ENCODE assay signal across 8 cellular contexts in genomic region chr19:10501971-10502523, GRCh38. TPM values are rescaled to one million over a fixed set of nuclear protein-coding genes. Genes with fewer than 3 reads are reported as not detected.
DNase-seq lines count a peak whose midpoint lies in the region; ATAC-seq and TF ChIP-seq lines count a peak whose summit lies in the region.

No MANE protein-coding gene starts in this region.

- H3K4me1 Mint-ChIP-seq in CD4-positive, CD25-positive, alpha-beta regulatory T cell, result peaks cover 5 to 47% (median 25%) of the 10 kb centered on the region in 4 donors

- POLR2A ChIA-PET in PC-9 (lab: Charles Lee; ENCODE audit: unreplicated experiment), result no interaction called here

- peak; percentile 3 to 6 for ATAC-seq in CD4-positive, CD25-positive, alpha-beta regulatory T cell (ENCODE audit: low read depth in 2 of 2)
- ATAC-seq in GM19025 (IDR thresholded peaks at IDR 0.05; ENCODE audit: low read depth, unreplicated experiment), result peak; percentile 29
- peak; percentile 25 for ATAC-seq in HG03280 (IDR thresholded peaks at IDR 0.05; ENCODE audit: unreplicated experiment)
- peak; percentile 23 to 49 for ATAC-seq in activated naive CD4-positive, alpha-beta T cell treated with anti-CD3 and anti-CD28 coated beads, Interleukin-2, amount 50 U/mL, for 72 hours

- peaks cover 37% of the 10 kb centered on the region; the same call in 1 of the 2 replicates for H3F3A ChIP-seq in PC-9 (ENCODE audit: insufficient read depth, low read depth)

- H3K79me2 ChIP-seq in PC-9 (ENCODE audit: low read depth), result peaks cover 56% of the 10 kb centered on the region

- no peaks in the 10 kb centered on the region for H3K27me3 Mint-ChIP-seq in CD4-positive, CD25-positive, alpha-beta regulatory T cell

- H3K4me2 ChIP-seq in PC-9, result peak overlapping the region; percentile 89

- peak in 1 of 3 donors; percentile 47 for DNase-seq in CD4-positive, CD25-positive, alpha-beta regulatory T cell
- DNase-seq in PC-9 (peak; percentile 66 to 78), head of caudate nucleus (peak; percentile 60 to 91 (median 82)), occipital lobe (lab: John Stamatoyannopoulos, UW) (peak; percentile 38), NCI-H2107 (lab: John Stamatoyannopoulos, UW) (no peak)
- DNase-seq in activated naive CD4-positive, alpha-beta T cell treated with anti-CD3 and anti-CD28 coated beads, Interleukin-2, amount 50 U/mL, for 72 hours (ENCODE audit: low spot score in 2 of 2), result peak; percentile 43 to 77

- peak overlapping the region; percentile 86 to 95 (median 88) for H3K4me3 Mint-ChIP-seq in CD4-positive, CD25-positive, alpha-beta regulatory T cell

- peaks cover 31% of the 10 kb centered on the region for H4K20me1 ChIP-seq in PC-9 (ENCODE audit: insufficient read depth)

- no peaks in the 10 kb centered on the region for H3K9me3 ChIP-seq in CD4-positive, CD25-positive, alpha-beta regulatory T cell (ENCODE audit: control insufficient read depth in 2 of 2, low read length in 2 of 2)
- H3K9me3 ChIP-seq in PC-9 (ENCODE audit: insufficient read depth, low read depth), result no peaks in the 10 kb centered on the region

- H3K9me3 Mint-ChIP-seq in CD4-positive, CD25-positive, alpha-beta regulatory T cell, result peaks cover 0 to 2% (median 0%) of the 10 kb centered on the region in 7 donors
- no peaks in the 10 kb centered on the region for H3K9me3 Mint-ChIP-seq in activated naive CD4-positive, alpha-beta T cell treated with anti-CD3 and anti-CD28 coated beads, Interleukin-2, amount 50 U/mL, for 72 hours

- CTCF ChIA-PET in PC-9 (lab: Charles Lee), result interaction anchor here (0.7 kb wide), 1 partner anchor 18 kb away, joined by 3 read pairs; no protein-coding TSS in a partner anchor

- H3K4me1 ChIP-seq in CD4-positive, CD25-positive, alpha-beta regulatory T cell (ENCODE audit: control insufficient read depth, insufficient read depth, low read length, poor library complexity, severe bottlenecking), result peaks cover 42% of the 10 kb centered on the region
- peaks cover 16% of the 10 kb centered on the region for H3K4me1 ChIP-seq in PC-9 (replicated peaks; ENCODE audit: insufficient read depth)

- H2AFZ ChIP-seq in PC-9, result peak overlapping the region; percentile 82

- no peaks in the 10 kb centered on the region for H3K9me2 ChIP-seq in PC-9 (ENCODE audit: insufficient read depth)

- intact Hi-C loops in PC-9 (cut with micrococcal nuclease; ENCODE audit: unreplicated experiment), result loop anchor here (1.0 to 5.0 kb wide), 2 partner anchors 40 to 67 kb away; partner anchors contain the start of gene ATG4D
- intact Hi-C loops in head of caudate nucleus (cut with DNase I), result loop anchor here (5.0 kb wide), 1 partner anchor 65 kb away; the partner anchor contains the start of genes CDKN2D and KRI1

- no TSS peak for BruUV-seq in PC-9 (replicated peaks; lab: Mats Ljungman, UMichigan)

- no peak for TF ChIP-seq CTCF in PC-9 (conservative IDR thresholded peaks at IDR 0.05)

- peak overlapping the region; percentile 81 for H3K4me3 ChIP-seq in CD4-positive, CD25-positive, alpha-beta regulatory T cell (ENCODE audit: low read depth, low read length)
- H3K4me3 ChIP-seq in PC-9, result peak overlapping the region; percentile 82

- H3K27ac Mint-ChIP-seq in CD4-positive, CD25-positive, alpha-beta regulatory T cell, result peak overlapping the region in 2 of 3 donors; percentile 52 to 65
- peak overlapping the region; percentile 93 to 97 for H3K27ac Mint-ChIP-seq in activated naive CD4-positive, alpha-beta T cell treated with anti-CD3 and anti-CD28 coated beads, Interleukin-2, amount 50 U/mL, for 72 hours

- H3K36me3 Mint-ChIP-seq in CD4-positive, CD25-positive, alpha-beta regulatory T cell, result peaks cover 15% of the 10 kb centered on the region
- peaks cover 19 to 23% of the 10 kb centered on the region in 2 donors for H3K36me3 Mint-ChIP-seq in activated naive CD4-positive, alpha-beta T cell treated with anti-CD3 and anti-CD28 coated beads, Interleukin-2, amount 50 U/mL, for 72 hours

- H3K27me3 ChIP-seq in CD4-positive, CD25-positive, alpha-beta regulatory T cell (ENCODE audit: control insufficient read depth, insufficient read depth, low read length), result no peaks in the 10 kb centered on the region
- H3K27me3 ChIP-seq in PC-9 (ENCODE audit: insufficient read depth, low read depth), result no peaks in the 10 kb centered on the region

- peak overlapping the region; percentile 79 for H3K27ac ChIP-seq in CD4-positive, CD25-positive, alpha-beta regulatory T cell (ENCODE audit: insufficient read depth, low read length, poor library complexity, severe bottlenecking)
- H3K27ac ChIP-seq in PC-9, result peak overlapping the region; percentile 94

- H3K36me3 ChIP-seq in CD4-positive, CD25-positive, alpha-beta regulatory T cell (ENCODE audit: control insufficient read depth, insufficient read depth, low read length), result peaks cover 8% of the 10 kb centered on the region
- peaks cover 23% of the 10 kb centered on the region for H3K36me3 ChIP-seq in PC-9 (ENCODE audit: low read depth)

RNA-seq across cellular contexts. Expression of gene KEAP1, which starts 1.1 kb away (rescaled TPM):
- total RNA-seq in CD4-positive, CD25-positive, alpha-beta regulatory T cell, result 26.2 TPM
- polyA plus RNA-seq in CD4-positive, CD25-positive, alpha-beta regulatory T cell, result 10 to 100 TPM; 45.0 to 75.1 (median 56.3) TPM
- total RNA-seq in PC-9 (2021) (154 and 170 TPM in 2 replicates), occipital lobe (32.9 TPM)
- 10 to 100 TPM; 68.2 to 68.4 TPM for total RNA-seq in activated naive CD4-positive, alpha-beta T cell treated with anti-CD3 and anti-CD28 coated beads, Interleukin-2, amount 50 U/mL, for 72 hours

RNA-seq across cellular contexts. Expression of gene S1PR5, which starts 15.2 kb away (rescaled TPM):
- total RNA-seq in CD4-positive, CD25-positive, alpha-beta regulatory T cell, result not detected
- polyA plus RNA-seq in CD4-positive, CD25-positive, alpha-beta regulatory T cell, result under 1 TPM in 3 of 4 donors, not detected in 1; 0.17 to 0.31 (median 0.30) TPM
- total RNA-seq in PC-9 (2021) (7.9 and 9.5 TPM in 2 replicates), occipital lobe (0.31 TPM)
- total RNA-seq in activated naive CD4-positive, alpha-beta T cell treated with anti-CD3 and anti-CD28 coated beads, Interleukin-2, amount 50 U/mL, for 72 hours, result under 1 TPM; 0.23 to 0.27 TPM

RNA-seq across cellular contexts. Expression of gene ATG4D, which starts 41.7 kb away (rescaled TPM):
- total RNA-seq in CD4-positive, CD25-positive, alpha-beta regulatory T cell, result 62.4 TPM
- polyA plus RNA-seq in CD4-positive, CD25-positive, alpha-beta regulatory T cell, result 10 to 100 TPM; 14.0 to 17.0 (median 14.7) TPM
- total RNA-seq in PC-9 (2021) (33.1 and 40.2 TPM in 2 replicates), occipital lobe (11.7 TPM)
- 10 to 100 TPM; 21.0 to 67.4 TPM for total RNA-seq in activated naive CD4-positive, alpha-beta T cell treated with anti-CD3 and anti-CD28 coated beads, Interleukin-2, amount 50 U/mL, for 72 hours
